Comparison of ENCODE assay signal across 8 cellular contexts in the genomic region with DNA sequence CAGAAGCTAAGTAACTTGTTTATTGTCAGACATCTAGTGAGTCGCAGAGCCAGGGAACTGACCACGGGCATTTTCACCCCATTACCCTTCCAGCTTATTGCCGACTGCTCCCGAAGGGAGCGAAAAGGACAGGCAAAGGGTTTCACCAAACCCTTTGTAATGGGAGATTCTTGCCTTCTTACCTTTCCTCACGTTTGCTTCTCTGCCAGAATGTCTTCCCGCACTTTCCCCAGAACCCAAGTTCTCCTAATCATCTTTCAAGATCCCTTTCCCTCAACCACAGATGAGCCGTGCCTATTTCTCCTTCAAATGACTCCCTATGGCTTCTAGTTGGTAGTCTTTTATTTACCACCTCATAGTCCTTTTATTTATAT. TPM values are rescaled to one million over a fixed set of nuclear protein-coding genes. Genes with fewer than 3 reads are reported as not detected.
DNase-seq lines count a peak whose midpoint lies in the region; ATAC-seq and TF ChIP-seq lines count a peak whose summit lies in the region.

No MANE protein-coding gene starts in this region.

- CTCF ChIA-PET in T-cell (lab: Charles Lee): interaction anchor here (0.7 to 2.8 kb wide), 6 partner anchors 9 to 44 kb away, joined by 3 to 21 read pairs (median 4); partner anchors contain the start of genes PAICS (in 1 of the 2) and PPAT (in 1 of the 2)

- H3K4me1 ChIP-seq in sigmoid colon: peaks cover 0 to 53% (median 34%) of the 10 kb centered on the region in 4 donors

- peak overlapping the region; percentile 97 to 100 (median 98) for H3K4me3 Mint-ChIP-seq in T-cell

- peaks cover 62 to 68% (median 66%) of the 10 kb centered on the region in 3 donors for H3K4me1 Mint-ChIP-seq in T-cell

- TF ChIP-seq POLR2A in sigmoid colon (IDR thresholded peaks at IDR 0.05): no peak

- TF ChIP-seq CTCF in foreskin fibroblast (IDR thresholded peaks at IDR 0.05; ENCODE audit: low read depth, low read length) (no peak), sigmoid colon (IDR thresholded peaks at IDR 0.05) (no peak)

- WGBS in sigmoid colon, 2 donors: 0 to 1% methylated on average over 8 of the region's 8 CpGs

- H3K27me3 ChIP-seq in sigmoid colon: no peaks in the 10 kb centered on the region

- H3K36me3 ChIP-seq in sigmoid colon: peaks cover 0 to 31% (median 9%) of the 10 kb centered on the region in 4 donors

- peaks cover 21% of the 10 kb centered on the region for H3K36me3 Mint-ChIP-seq in T-cell

- POLR2A ChIA-PET in T-cell (lab: Charles Lee): interaction anchor here (0.6 to 1.9 kb wide), 8 partner anchors 10 to 441 kb away, joined by 4 to 15 read pairs (median 5); partner anchors contain the start of genes PAICS (in 2 of the 2), PPAT (in 2 of the 2), AASDH (in 1 of the 2) and REST (in 1 of the 2)

- no peak for TF ChIP-seq EP300 in sigmoid colon (IDR thresholded peaks at IDR 0.05)

- H3K27me3 Mint-ChIP-seq in T-cell: no peaks in the 10 kb centered on the region

- ATAC-seq in T-cell (replicated peaks in 1 of 4) (no peak), left lobe of liver (no peak), HG02763 (IDR thresholded peaks at IDR 0.05; ENCODE audit: unreplicated experiment) (no peak), GM21367 (IDR thresholded peaks at IDR 0.05; ENCODE audit: unreplicated experiment) (no peak)

- H3K4me3 ChIP-seq in foreskin fibroblast (ENCODE audit: low read depth in 1 of 2, low read length in 2 of 2) (peak overlapping the region; percentile 78 to 91), sigmoid colon (peak overlapping the region; percentile 95 to 100 (median 98))

- intact Hi-C loops in sigmoid colon (cut with DNase I): loop anchor here (1.0 to 5.0 kb wide), 3 partner anchors 40 to 80 kb away; partner anchors contain the start of genes AASDH and ARL9

- H3K27ac Mint-ChIP-seq in T-cell: peak overlapping the region; percentile 96 to 99

- no peaks in the 10 kb centered on the region for H3K9me3 ChIP-seq in sigmoid colon

- H3K9me3 Mint-ChIP-seq in T-cell: no peaks in the 10 kb centered on the region

- DNase-seq in DMS53 (lab: John Stamatoyannopoulos, UW) (peak; percentile 28), DMS53 treated with DMSO at 0.1 percent for 48 hours (lab: John Stamatoyannopoulos, UW; ENCODE audit: unreplicated experiment) (no peak), T-cell (no peak), foreskin fibroblast (peak in 1 of 2 donors; percentile 12), sigmoid colon (no peak), left lobe of liver (ENCODE audit: low spot score) (no peak)

- peak overlapping the region; percentile 88 to 95 (median 90) for H3K27ac ChIP-seq in sigmoid colon

RNA-seq across cellular contexts. Expression of gene SRP72, which starts 0.5 kb away (rescaled TPM):
- 100 to 1,000 TPM in 3 of 5 donors, 10 to 100 TPM in 2; 98.0 to 115 (median 107) TPM for total RNA-seq in T-cell
- total RNA-seq in sigmoid colon: 10 to 100 TPM; 45.9 to 55.9 (median 48.4) TPM
- 10 to 100 TPM; 29.4 to 33.4 (median 30.6) TPM for polyA plus RNA-seq in sigmoid colon
- 40.1 TPM for total RNA-seq in left lobe of liver

RNA-seq across cellular contexts. Expression of gene PAICS, which starts 30.8 kb away (rescaled TPM):
- total RNA-seq in T-cell (10 to 100 TPM; 22.4 to 38.1 (median 35.8) TPM), sigmoid colon (10 to 100 TPM; 15.0 to 34.6 (median 17.1) TPM), left lobe of liver (46.4 TPM)
- 10 to 100 TPM; 18.0 to 63.9 (median 24.0) TPM for polyA plus RNA-seq in sigmoid colon

RNA-seq across cellular contexts. Expression of gene PPAT, which starts 31.5 kb away (rescaled TPM):
- total RNA-seq in T-cell (10 to 100 TPM; 10.5 to 15.1 (median 12.5) TPM), sigmoid colon (1 to 10 TPM; 4.2 to 6.3 (median 5.1) TPM), left lobe of liver (4.7 TPM)
- 1 to 10 TPM in 2 of 3 donors, under 1 TPM in 1; 0.60 to 5.7 (median 1.6) TPM for polyA plus RNA-seq in sigmoid colon

RNA-seq across cellular contexts. Expression of gene ARL9, which starts 38.7 kb away (rescaled TPM):
- total RNA-seq in T-cell (under 1 TPM in 4 of 5 donors, not detected in 1; 0.23 to 0.63 (median 0.52) TPM), sigmoid colon (1 to 10 TPM in 1 of 4 donors, under 1 TPM in 2, not detected in 1; 0.54 to 1.1 (median 0.66) TPM), left lobe of liver (0.13 TPM)
- polyA plus RNA-seq in sigmoid colon: under 1 TPM in 1 of 3 donors, not detected in 2; 0.47 TPM
